Comparison of ENCODE assay signal across 12 cellular contexts in the genomic region with DNA sequence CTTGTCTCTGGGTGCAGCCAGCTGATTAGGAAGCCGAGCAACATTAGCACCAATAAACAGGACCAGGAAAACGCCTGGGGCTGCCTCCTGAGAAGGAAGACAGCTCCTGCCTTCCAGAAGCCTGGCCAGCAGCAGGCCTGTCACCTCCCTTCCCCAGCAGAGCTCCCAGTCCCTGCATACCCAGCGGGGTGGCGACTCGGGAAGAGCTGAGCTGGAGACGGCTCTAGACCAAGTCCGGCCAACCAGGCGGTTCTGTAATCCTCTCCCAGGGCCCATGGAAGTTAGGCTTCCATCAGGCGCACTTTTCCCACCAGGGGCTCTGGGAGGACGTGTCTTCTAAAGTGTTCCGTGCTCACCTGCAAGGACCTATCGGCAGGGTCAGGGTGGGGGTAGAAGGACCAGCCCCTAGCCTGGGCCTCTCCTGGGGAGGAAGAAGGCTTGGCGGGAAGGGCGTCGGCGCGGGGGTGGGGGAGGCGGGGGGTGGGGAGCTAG. TPM values are rescaled to one million over a fixed set of nuclear protein-coding genes. Genes with fewer than 3 reads are reported as not detected.
DNase-seq lines count a peak whose midpoint lies in the region; ATAC-seq and TF ChIP-seq lines count a peak whose summit lies in the region.
"Had no signal": no experiment of that assay in that cellular context is flagged by ENCODE, and none has a peak within 500 bp of the region (broad histone marks: within the 10 kb centered on the region; RNA-seq: fewer than 3 reads in every experiment).

No MANE protein-coding gene starts in this region.

- peaks cover 29% of the 10 kb centered on the region for H3K27me3 Mint-ChIP-seq in activated B cell treated with CpG ODN at 0.5 μM for 24 hours

- CTCF ChIA-PET in activated B cell treated with CpG ODN at 0.5 μM for 24 hours (lab: Charles Lee) = no interaction called here

- H3K4me1 Mint-ChIP-seq in activated B cell treated with CpG ODN at 0.5 μM for 24 hours = peaks cover 5% of the 10 kb centered on the region
- peaks cover 9% of the 10 kb centered on the region for H3K4me1 Mint-ChIP-seq in stimulated activated effector memory CD8-positive, alpha-beta T cell treated with anti-CD3 and anti-CD28 coated beads, Interleukin-12 subunit alpha, Interleukin-12 subunit beta, amount 100 ng/mL, for 72 hours

- POLR2A ChIA-PET in activated B cell treated with CpG ODN at 0.5 μM for 24 hours (lab: Charles Lee) = no interaction called here

- no peak for ATAC-seq in activated B cell treated with CpG ODN at 0.5 μM for 24 hours (ENCODE audit: low read depth)
- no peak for ATAC-seq in stimulated activated effector memory CD8-positive, alpha-beta T cell treated with anti-CD3 and anti-CD28 coated beads, Interleukin-12 subunit alpha, Interleukin-12 subunit beta, amount 100 ng/mL, for 72 hours
- ATAC-seq in GM19328 (IDR thresholded peaks at IDR 0.05; ENCODE audit: unreplicated experiment) = no peak
- no peak for ATAC-seq in HG03378 (IDR thresholded peaks at IDR 0.05; ENCODE audit: unreplicated experiment)

- DNase-seq in DMS153 (lab: John Stamatoyannopoulos, UW) = peak; percentile 12
- no peak for DNase-seq in DMS153 treated with DMSO at 0.1 percent for 48 hours (lab: John Stamatoyannopoulos, UW; ENCODE audit: unreplicated experiment)
- DNase-seq in activated B cell treated with CpG ODN at 0.5 μM for 24 hours = no peak
- peak; percentile 81 for DNase-seq in iPS-NIHi7 (ENCODE audit: extremely low spot score)
- DNase-seq in stimulated activated effector memory CD8-positive, alpha-beta T cell treated with anti-CD3 and anti-CD28 coated beads, Interleukin-12 subunit alpha, Interleukin-12 subunit beta, amount 100 ng/mL, for 72 hours (ENCODE audit: low spot score in 2 of 2) = no peak
- no peak for DNase-seq in T-helper 9 cell
- DNase-seq: activated effector memory CD4-positive, alpha-beta T cell treated with anti-CD3 and anti-CD28 coated beads, Interleukin-2, amount 50 U/mL, for 16 hours; GF-D8; NCI-H1436 treated with DMSO at 0.1 percent for 48 hours had no signal

- H3K4me3 Mint-ChIP-seq in activated B cell treated with CpG ODN at 0.5 μM for 24 hours = peak overlapping the region; percentile 57
- H3K4me3 Mint-ChIP-seq in stimulated activated effector memory CD8-positive, alpha-beta T cell treated with anti-CD3 and anti-CD28 coated beads, Interleukin-12 subunit alpha, Interleukin-12 subunit beta, amount 100 ng/mL, for 72 hours = peak overlapping the region; percentile 51
- H3K4me3 Mint-ChIP-seq: stimulated activated naive CD8-positive, alpha-beta T cell treated with anti-CD3 and anti-CD28 coated beads, Interleukin-15, Interleukin-2, amounts not matched to agents 100 ng/mL and 50 ng/mL, for 24 hours had no signal

- no peak overlapping the region for H3K27ac Mint-ChIP-seq in activated B cell treated with CpG ODN at 0.5 μM for 24 hours
- H3K27ac Mint-ChIP-seq in stimulated activated effector memory CD8-positive, alpha-beta T cell treated with anti-CD3 and anti-CD28 coated beads, Interleukin-12 subunit alpha, Interleukin-12 subunit beta, amount 100 ng/mL, for 72 hours = no peak overlapping the region
- H3K27ac Mint-ChIP-seq: stimulated activated naive CD8-positive, alpha-beta T cell treated with anti-CD3 and anti-CD28 coated beads, Interleukin-15, Interleukin-2, amounts not matched to agents 100 ng/mL and 50 ng/mL, for 24 hours had no signal

- no peak for TF ChIP-seq CTCF in activated B cell treated with CpG ODN at 0.5 μM for 24 hours (IDR thresholded peaks at IDR 0.05)

- no peaks in the 10 kb centered on the region for H3K9me3 Mint-ChIP-seq in activated B cell treated with CpG ODN at 0.5 μM for 24 hours
- H3K9me3 Mint-ChIP-seq in stimulated activated effector memory CD8-positive, alpha-beta T cell treated with anti-CD3 and anti-CD28 coated beads, Interleukin-12 subunit alpha, Interleukin-12 subunit beta, amount 100 ng/mL, for 72 hours = no peaks in the 10 kb centered on the region
- H3K9me3 Mint-ChIP-seq: stimulated activated naive CD8-positive, alpha-beta T cell treated with anti-CD3 and anti-CD28 coated beads, Interleukin-15, Interleukin-2, amounts not matched to agents 100 ng/mL and 50 ng/mL, for 24 hours had no signal

- no peaks in the 10 kb centered on the region for H3K36me3 Mint-ChIP-seq in activated B cell treated with CpG ODN at 0.5 μM for 24 hours (ENCODE audit: low read depth)
- no peaks in the 10 kb centered on the region for H3K36me3 Mint-ChIP-seq in stimulated activated effector memory CD8-positive, alpha-beta T cell treated with anti-CD3 and anti-CD28 coated beads, Interleukin-12 subunit alpha, Interleukin-12 subunit beta, amount 100 ng/mL, for 72 hours

- intact Hi-C loops in activated B cell treated with CpG ODN at 0.5 μM for 24 hours (cut with micrococcal nuclease) = no loop called here

RNA-seq across cellular contexts. Expression of a gene that starts 12.0 kb away (rescaled TPM):
- 101 and 115 TPM in 2 replicates for total RNA-seq in activated B cell treated with CpG ODN at 0.5 μM for 24 hours

RNA-seq across cellular contexts. Expression of a gene that starts 25.9 kb away (rescaled TPM):
- not detected in 2 replicates for total RNA-seq in activated B cell treated with CpG ODN at 0.5 μM for 24 hours

Comparison
In these comparisons a context has a peak if more than half of its experiments do, and no peak if none do; other contexts are left out.
1. DNase-seq: peak in DMS153 (single experiment) and iPS-NIHi7 (single experiment); none in DMS153 treated with DMSO at 0.1 percent for 48 hours (single experiment), activated B cell treated with CpG ODN at 0.5 μM for 24 hours (single experiment), stimulated activated effector memory CD8-positive, alpha-beta T cell treated with anti-CD3 and anti-CD28 coated beads, Interleukin-12 subunit alpha, Interleukin-12 subunit beta, amount 100 ng/mL, for 72 hours (0 of 2) and T-helper 9 cell (single experiment).